In genomic region chr4:185793716-185794115, GRCh38 we compare ENCODE assay signal across 17 cellular contexts. TPM values are rescaled to one million over a fixed set of nuclear protein-coding genes. Genes with fewer than 3 reads are reported as not detected.
"Had no signal": no experiment of that assay in that cellular context is flagged by ENCODE, and none has a peak within 500 bp of the region (broad histone marks: within the 10 kb centered on the region; RNA-seq: fewer than 3 reads in every experiment).

No MANE protein-coding gene starts in this region.

- DNase-seq: activated CD4-positive, CD25-positive, alpha-beta regulatory T cell treated with anti-CD3 and anti-CD28 coated beads, Interleukin-2, amount 50 U/mL, for 72 hours; activated naive CD8-positive, alpha-beta T cell treated with anti-CD3 and anti-CD28 coated beads for 36 hours; anterior cingulate cortex; dorsolateral prefrontal cortex; endodermal cell; gastrocnemius medialis; left cardiac atrium; mammary epithelial cell; naive thymus-derived CD4-positive, alpha-beta T cell; retina; stimulated activated naive CD8-positive, alpha-beta T cell treated with anti-CD3 and anti-CD28 coated beads, Interleukin-15, amount 100 ng/mL, for 72 hours; SW 1271; testis had no signal

- H3K4me1 ChIP-seq: breast epithelium, gastrocnemius medialis had no signal

- H3K27me3 ChIP-seq: breast epithelium, dorsolateral prefrontal cortex, testis had no signal

- H3K4me3 ChIP-seq: breast epithelium, dorsolateral prefrontal cortex, gastrocnemius medialis, testis had no signal

- H3K36me3 ChIP-seq: breast epithelium, gastrocnemius medialis had no signal

- H3K9me3 ChIP-seq: breast epithelium, gastrocnemius medialis, testis had no signal

- H3K27ac ChIP-seq: breast epithelium, gastrocnemius medialis, testis had no signal

- ATAC-seq: gastrocnemius medialis; naive thymus-derived CD4-positive, alpha-beta T cell; stimulated activated naive CD8-positive, alpha-beta T cell treated with anti-CD3 and anti-CD28 coated beads, Interleukin-15, amount 100 ng/mL, for 72 hours had no signal

RNA-seq across cellular contexts. Expression of gene SORBS2, which starts 18.3 kb away (rescaled TPM):
- total RNA-seq: activated CD8-positive, alpha-beta memory T cell treated with anti-CD3 and anti-CD28 coated beads for 36 hours; activated naive CD8-positive, alpha-beta T cell treated with anti-CD3 and anti-CD28 coated beads for 36 hours; activated T-helper 1 cell treated with anti-CD3 and anti-CD28 coated beads, Interleukin-12 subunit alpha, Interleukin-12 subunit beta, Interleukin-2, Interleukin-4 antibody, amounts not matched to agents 30 ng/mL and 10 ng/mL and 1 ng/mL, durations not matched to agents 14 hours and 24 hours and 36 hours; T-helper 2 cell treated with Interferon-gamma antibody and Interleukin-4, amounts not matched to agents 100 ng/mL and 5 ng/mL, for 36 hours had no signal
- polyA plus RNA-seq: naive thymus-derived CD4-positive, alpha-beta T cell had no signal
